In genomic region chr2:219641390-219642063, GRCh38 we compare ENCODE assay signal across 1 cellular context.
TF ChIP-seq lines count a peak whose summit lies in the region.

No MANE protein-coding gene starts in this region.

TF ChIP-seq in H1, 55 proteins besides CTCF, POLR2A, EP300 and RAD21:
- TF ChIP-seq RNF2 (IDR thresholded peaks at IDR 0.05; ENCODE audit: borderline replicate concordance, low read depth, low read length, missing control alignments, poor library complexity, severe bottlenecking) (no peak), GABPA (IDR thresholded peaks at IDR 0.05; ENCODE audit: borderline replicate concordance, insufficient read depth, low read length) (no peak), EGR1 (IDR thresholded peaks at IDR 0.05; ENCODE audit: borderline replicate concordance, low read depth, low read length) (no peak), FOSL1 (IDR thresholded peaks at IDR 0.05; ENCODE audit: insufficient read depth, low read depth, low read length) (no peak), KDM5A (IDR thresholded peaks at IDR 0.05; ENCODE audit: low read length) (no peak), NRF1 (IDR thresholded peaks at IDR 0.05; ENCODE audit: low read depth, low read length) (no peak), SIX5 (IDR thresholded peaks at IDR 0.05; ENCODE audit: low read depth, low read length) (no peak), RXRA (IDR thresholded peaks at IDR 0.05; ENCODE audit: insufficient read depth, low read depth, low read length) (no peak)
TF ChIP-seq in H1: peak in this region for 0.
